13 cellular contexts compared by ENCODE assay signal in the genomic region with DNA sequence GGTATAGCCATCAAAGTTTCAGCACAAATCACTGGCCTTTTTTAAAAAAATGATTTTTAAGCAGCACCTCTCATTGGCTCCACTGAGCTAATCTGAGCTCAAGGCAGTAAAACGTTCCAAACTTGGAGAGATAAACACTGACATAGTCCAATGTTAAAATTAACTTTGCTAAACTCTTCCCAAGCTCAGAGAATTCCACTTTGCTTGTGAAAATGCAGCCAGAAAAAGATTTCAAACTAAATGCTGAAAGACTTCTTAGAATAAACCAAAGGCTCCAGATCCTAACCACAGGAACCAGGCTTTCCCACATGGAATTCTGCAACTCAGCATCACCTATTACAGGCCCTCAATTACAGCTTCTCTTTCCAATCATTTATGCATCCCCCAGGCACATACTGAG.
"Had no signal": no experiment of that assay in that cellular context is flagged by ENCODE, and none has a peak within 500 bp of the region (broad histone marks: within the 10 kb centered on the region; RNA-seq: fewer than 3 reads in every experiment).

No MANE protein-coding gene starts in this region.

- H3K27me3 ChIP-seq: transverse colon had no signal

- H3K27ac ChIP-seq: epithelial cell of prostate had no signal

- H3K36me3 ChIP-seq: transverse colon had no signal

- H3K9me3 ChIP-seq: transverse colon had no signal

- ATAC-seq: activated CD8-positive, alpha-beta T cell treated with anti-CD3 and anti-CD28 coated beads, Interleukin-2, amount 10 ng/mL, durations not matched to agents 7 days and 5 days; effector memory CD8-positive, alpha-beta T cell; stimulated activated effector memory CD8-positive, alpha-beta T cell treated with anti-CD3 and anti-CD28 coated beads, Interleukin-12 subunit alpha, Interleukin-12 subunit beta, amount 100 ng/mL, for 72 hours; T-helper 17 cell; WTC11 had no signal

- DNase-seq: activated CD4-positive, alpha-beta T cell treated with anti-CD3 and anti-CD28 coated beads for 48 hours; activated CD8-positive, alpha-beta memory T cell treated with anti-CD3 and anti-CD28 coated beads, Interleukin-2, amount 50 U/mL, for 48 hours; activated CD8-positive, alpha-beta T cell treated with anti-CD3 and anti-CD28 coated beads, Interleukin-2, amount 10 ng/mL, durations not matched to agents 7 days and 5 days; activated naive CD4-positive, alpha-beta T cell treated with anti-CD3 and anti-CD28 coated beads for 36 hours; effector memory CD8-positive, alpha-beta T cell; immature natural killer cell; left cardiac atrium; nephron progenitor cell; T-helper 17 cell; transverse colon had no signal

- H3K4me3 ChIP-seq: transverse colon had no signal
